ENCODE assay signal across 15 cellular contexts in the genomic region with DNA sequence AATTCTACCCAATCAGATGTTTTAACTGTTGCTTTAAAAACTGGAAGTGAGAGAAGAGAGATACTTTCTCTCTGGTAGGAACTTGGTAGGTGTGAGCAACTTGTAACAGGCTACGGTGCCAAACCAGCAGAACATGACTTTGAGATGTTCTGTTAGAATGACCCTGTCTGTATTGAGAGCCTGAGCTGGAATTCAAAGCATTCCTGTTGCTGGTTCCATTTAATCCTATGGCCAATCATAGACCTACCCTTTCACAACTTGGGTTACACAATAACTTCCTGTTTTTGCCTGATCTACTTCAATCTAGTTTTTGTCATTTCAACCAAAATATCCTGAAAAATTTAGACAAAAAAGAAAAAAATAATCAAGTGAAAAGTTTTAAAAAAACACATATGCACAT. TPM values are rescaled to one million over a fixed set of nuclear protein-coding genes. Genes with fewer than 3 reads are reported as not detected.
A peak's percentile ranks its signal among the peaks of the same experiment; 100 is the strongest.
DNase-seq lines count a peak whose midpoint lies in the region; ATAC-seq, FAIRE-seq and TF ChIP-seq lines count a peak whose summit lies in the region.
"Had no signal": no experiment of that assay in that cellular context is flagged by ENCODE, and none has a peak within 500 bp of the region (broad histone marks: within the 10 kb centered on the region; RNA-seq: fewer than 3 reads in every experiment).

No MANE protein-coding gene starts in this region.

- no peak overlapping the region for H3K4me3 Mint-ChIP-seq in astrocyte (ENCODE audit: unreplicated experiment)
- H3K4me3 Mint-ChIP-seq: activated CD8-positive, alpha-beta T cell treated with anti-CD3 and anti-CD28 coated beads for 36 hours; T-helper 1 cell treated with Interleukin-12 subunit alpha and Interleukin-12 subunit beta and Interleukin-4 antibody, amounts not matched to agents 30 μg/mL and 1 μg/mL, for 36 hours had no signal

- intact Hi-C loops in kidney (cut with DNase I) = no loop called here

- H3K27ac Mint-ChIP-seq in astrocyte (ENCODE audit: unreplicated experiment) = no peak overlapping the region
- H3K27ac Mint-ChIP-seq: activated CD8-positive, alpha-beta T cell treated with anti-CD3 and anti-CD28 coated beads for 36 hours; activated naive CD4-positive, alpha-beta T cell treated with anti-CD3 and anti-CD28 coated beads, Interleukin-2, amount 50 U/mL, for 72 hours; T-helper 1 cell treated with Interleukin-12 subunit alpha and Interleukin-12 subunit beta and Interleukin-4 antibody, amounts not matched to agents 30 μg/mL and 1 μg/mL, for 36 hours had no signal

- peak; percentile 54 for FAIRE-seq in astrocyte (lab: Jason Lieb, UNC)
- peak; percentile 91 for FAIRE-seq in kidney (lab: Jason Lieb, UNC)

- H3K4me2 ChIP-seq in astrocyte (ENCODE audit: low read length) = no peak overlapping the region

- peaks cover 21% of the 10 kb centered on the region for H3K79me2 ChIP-seq in astrocyte (ENCODE audit: insufficient read depth, low read length)

- no peak for ATAC-seq in HG03469 (IDR thresholded peaks at IDR 0.05; ENCODE audit: unreplicated experiment)
- ATAC-seq: activated CD8-positive, alpha-beta T cell treated with anti-CD3 and anti-CD28 coated beads for 36 hours; activated naive CD4-positive, alpha-beta T cell treated with anti-CD3 and anti-CD28 coated beads, Interleukin-2, amount 50 U/mL, for 72 hours had no signal

- H3K4me1 ChIP-seq in astrocyte (ENCODE audit: insufficient read depth, low read length) = no peaks in the 10 kb centered on the region
- no peaks in the 10 kb centered on the region for H3K4me1 ChIP-seq in kidney (ENCODE audit: control insufficient read depth in 1 of 2, insufficient read depth in 1 of 2, low read depth in 1 of 2, low read length in 2 of 2)

- TF ChIP-seq EP300 in Ishikawa (IDR thresholded peaks at IDR 0.05; ENCODE audit: borderline replicate concordance) = no peak

- TF ChIP-seq CTCF in astrocyte (IDR thresholded peaks at IDR 0.05; ENCODE audit: insufficient read depth, low read depth, low read length) = no peak
- no peak for TF ChIP-seq CTCF in kidney (IDR thresholded peaks at IDR 0.05; ENCODE audit: borderline replicate concordance, extremely low read depth, insufficient read depth)

- no peaks in the 10 kb centered on the region for H3K27me3 ChIP-seq in astrocyte (ENCODE audit: insufficient read depth, low read length)
- H3K27me3 ChIP-seq: BLaER1 treated with 17β-estradiol and CSF1 and Interleukin-3, amounts not matched to agents 10 nM and 100 nM had no signal

- no peaks in the 10 kb centered on the region for H3K36me3 ChIP-seq in astrocyte (ENCODE audit: insufficient read depth, low read length)
- H3K36me3 ChIP-seq in kidney (ENCODE audit: control insufficient read depth in 1 of 2, insufficient read depth in 2 of 2, low read length in 2 of 2) = no peaks in the 10 kb centered on the region
- H3K36me3 ChIP-seq: BLaER1 treated with 17β-estradiol and CSF1 and Interleukin-3, amounts not matched to agents 10 nM and 100 nM had no signal

- no peak overlapping the region for H3K27ac ChIP-seq in astrocyte (ENCODE audit: low read depth, low read length)
- peak overlapping the region; percentile 36 to 60 for H3K27ac ChIP-seq in kidney (ENCODE audit: low read depth in 2 of 2, low read length in 2 of 2)

- no peaks in the 10 kb centered on the region for H3K27me3 Mint-ChIP-seq in astrocyte (ENCODE audit: low read depth, unreplicated experiment)

- H3K9me3 ChIP-seq in astrocyte (ENCODE audit: insufficient read depth, low read depth, low read length) (no peaks in the 10 kb centered on the region), kidney (ENCODE audit: control insufficient read depth in 1 of 2, low read length in 2 of 2) (no peaks in the 10 kb centered on the region)

- H3K4me3 ChIP-seq in astrocyte (ENCODE audit: insufficient read depth, low read depth, low read length) = no peak overlapping the region
- peak overlapping the region; percentile 18 to 29 for H3K4me3 ChIP-seq in kidney (ENCODE audit: low read length in 2 of 2)
- H3K4me3 ChIP-seq: BLaER1 treated with 17β-estradiol and CSF1 and Interleukin-3, amounts not matched to agents 10 nM and 100 nM had no signal

- no peaks in the 10 kb centered on the region for H3K9me3 Mint-ChIP-seq in astrocyte (ENCODE audit: unreplicated experiment)
- H3K9me3 Mint-ChIP-seq: activated CD8-positive, alpha-beta T cell treated with anti-CD3 and anti-CD28 coated beads for 36 hours; activated naive CD4-positive, alpha-beta T cell treated with anti-CD3 and anti-CD28 coated beads, Interleukin-2, amount 50 U/mL, for 72 hours; neural crest cell; T-helper 1 cell treated with Interleukin-12 subunit alpha and Interleukin-12 subunit beta and Interleukin-4 antibody, amounts not matched to agents 30 μg/mL and 1 μg/mL, for 36 hours had no signal

- DNase-seq in AG08395 (ENCODE audit: low spot score) (peak; percentile 17), astrocyte (ENCODE audit: low read depth) (peak; percentile 25), kidney (no peak), cerebellar cortex (ENCODE audit: low spot score) (no peak), T-helper 9 cell (no peak)
- DNase-seq in activated CD8-positive, alpha-beta memory T cell treated with anti-CD3 and anti-CD28 coated beads for 24 hours = no peak
- DNase-seq: activated CD8-positive, alpha-beta T cell treated with anti-CD3 and anti-CD28 coated beads for 36 hours; NCI-H446 treated with DMSO at 0.1 percent for 48 hours; stimulated activated CD4-positive, alpha-beta T cell treated with anti-CD3 and anti-CD28 coated beads, Interleukin-2, amount 100 ng/mL, for 24 hours had no signal

- no peak overlapping the region for H3K9ac ChIP-seq in astrocyte (ENCODE audit: low read length)
- H3K9ac ChIP-seq in kidney (ENCODE audit: low read length in 2 of 2) = no peak overlapping the region
- H3K9ac ChIP-seq: BLaER1 treated with 17β-estradiol and CSF1 and Interleukin-3, amounts not matched to agents 10 nM and 100 nM had no signal

- H4K20me1 ChIP-seq in astrocyte (ENCODE audit: insufficient read depth, low read length) = peaks cover 6% of the 10 kb centered on the region
- H4K20me1 ChIP-seq: BLaER1 treated with 17β-estradiol and CSF1 and Interleukin-3, amounts not matched to agents 10 nM and 100 nM had no signal

- peaks cover 8% of the 10 kb centered on the region for H3K4me1 Mint-ChIP-seq in astrocyte (ENCODE audit: low read depth, unreplicated experiment)

- no peaks in the 10 kb centered on the region for H3K36me3 Mint-ChIP-seq in astrocyte (ENCODE audit: low read depth, unreplicated experiment)
- H3K36me3 Mint-ChIP-seq: activated naive CD4-positive, alpha-beta T cell treated with anti-CD3 and anti-CD28 coated beads, Interleukin-2, amount 50 U/mL, for 72 hours had no signal

- no peak for TF ChIP-seq RAD21 in Ishikawa (IDR thresholded peaks at IDR 0.05; ENCODE audit: low read depth)

- no peak overlapping the region for H2AFZ ChIP-seq in astrocyte (ENCODE audit: low read depth, low read length)

TF ChIP-seq in Ishikawa, 13 proteins besides CTCF, POLR2A, EP300 and RAD21:
- TF ChIP-seq CEBPB (IDR thresholded peaks at IDR 0.05) (peak; percentile 60; the same call in 1 of the 2 replicates), NFIC (IDR thresholded peaks at IDR 0.05) (no peak), TEAD4 (IDR thresholded peaks at IDR 0.05) (peak; percentile 59)

RNA-seq across cellular contexts. Expression of a gene that starts 1.7 kb away (rescaled TPM):
- total RNA-seq in astrocyte (33.0 and 33.7 TPM in 2 replicates), kidney (23.4 TPM)
- 5.8 TPM for polyA plus RNA-seq in kidney (ENCODE audit: insufficient read depth, low read depth, low replicate concordance)
- total RNA-seq: activated CD8-positive, alpha-beta T cell treated with anti-CD3 and anti-CD28 coated beads for 36 hours; activated naive CD4-positive, alpha-beta T cell treated with anti-CD3 and anti-CD28 coated beads, Interleukin-2, amount 50 U/mL, for 72 hours had no signal

Comparison
In these comparisons a context has a peak if more than half of its experiments do, and no peak if none do; other contexts are left out.
1. DNase-seq: peak in AG08395 (single experiment) and astrocyte (single experiment); none in kidney (single experiment), activated CD8-positive, alpha-beta memory T cell treated with anti-CD3 and anti-CD28 coated beads for 24 hours (single experiment), cerebellar cortex (single experiment) and T-helper 9 cell (single experiment).